ENCODE assay signal across 8 cellular contexts in genomic region chr2:237026981-237027711, GRCh38. TPM values are rescaled to one million over a fixed set of nuclear protein-coding genes. Genes with fewer than 3 reads are reported as not detected.
DNase-seq lines count a peak whose midpoint lies in the region; ATAC-seq and TF ChIP-seq lines count a peak whose summit lies in the region.

No MANE protein-coding gene starts in this region.

- no peak overlapping the region for H3K4me3 Mint-ChIP-seq in CD4-positive, alpha-beta T cell
- no peak overlapping the region for H3K4me3 Mint-ChIP-seq in neural crest cell

- WGBS in transverse colon (ENCODE audit: low coverage in 1 of 2), 2 donors: 46 to 100% methylated on average over 3 to 8 of the region's 8 CpGs

- H3K27ac Mint-ChIP-seq in CD4-positive, alpha-beta T cell: no peak overlapping the region
- no peak overlapping the region for H3K27ac Mint-ChIP-seq in neural crest cell (ENCODE audit: unreplicated experiment)

- H3K36me3 Mint-ChIP-seq in CD4-positive, alpha-beta T cell (ENCODE audit: low read depth): no peaks in the 10 kb centered on the region
- H3K36me3 Mint-ChIP-seq in neural crest cell (ENCODE audit: low read depth): no peaks in the 10 kb centered on the region

- H3K27me3 ChIP-seq in CD4-positive, alpha-beta T cell (ENCODE audit: control insufficient read depth, insufficient read depth, low read length): no peaks in the 10 kb centered on the region
- no peaks in the 10 kb centered on the region for H3K27me3 ChIP-seq in transverse colon

- peak; percentile 11 to 41 (median 32) for DNase-seq in CD4-positive, alpha-beta T cell
- peak; percentile 82 to 91 for DNase-seq in NCI-H526 (lab: John Stamatoyannopoulos, UW)
- peak; percentile 58 for DNase-seq in activated CD8-positive, alpha-beta memory T cell treated with anti-CD3 and anti-CD28 coated beads, Interleukin-2, amount 50 U/mL, for 48 hours
- peak; percentile 81 for DNase-seq in fibroblast of mammary gland (ENCODE audit: low read depth)
- DNase-seq in neural crest cell (ENCODE audit: low read depth, low spot score): peak; percentile 62
- peak; percentile 71 for DNase-seq in transverse colon
- DNase-seq in COR-L47 (lab: John Stamatoyannopoulos, UW): no peak

- no peak for TF ChIP-seq POLR2A in transverse colon (IDR thresholded peaks at IDR 0.05)

- peak; percentile 61 for TF ChIP-seq CTCF in CD4-positive, alpha-beta T cell (IDR thresholded peaks at IDR 0.05)
- 0 out of 2 replicates have a peak, but pooled peaks have one; percentile 24 for TF ChIP-seq CTCF in HEK293 (tag by site-specific recombination; IDR thresholded peaks at IDR 0.05)
- peak; percentile 94 for TF ChIP-seq CTCF in fibroblast of mammary gland (conservative IDR thresholded peaks at IDR 0.05; ENCODE audit: control insufficient read depth, insufficient read depth, low read depth, low read length)
- peak; percentile 92 for TF ChIP-seq CTCF in neural crest cell (conservative IDR thresholded peaks at IDR 0.05)
- peak; percentile 76 to 91 (median 82) for TF ChIP-seq CTCF in transverse colon (IDR thresholded peaks at IDR 0.05)

- no peaks in the 10 kb centered on the region for H3K4me1 Mint-ChIP-seq in CD4-positive, alpha-beta T cell (ENCODE audit: low read depth)
- H3K4me1 Mint-ChIP-seq in neural crest cell: no peaks in the 10 kb centered on the region

- ATAC-seq in CD4-positive, alpha-beta T cell (ENCODE audit: poor library complexity): peak; percentile 61

- H3K4me3 ChIP-seq in HEK293 (ENCODE audit: low read depth, low read length): no peak overlapping the region
- no peak overlapping the region for H3K4me3 ChIP-seq in fibroblast of mammary gland (ENCODE audit: control insufficient read depth, low read depth, low read length)
- H3K4me3 ChIP-seq in transverse colon: no peak overlapping the region

- no peaks in the 10 kb centered on the region for H3K4me1 ChIP-seq in HEK293 (ENCODE audit: control insufficient read depth, insufficient read depth, low read length)
- H3K4me1 ChIP-seq in transverse colon: peaks cover 0 to 7% (median 4%) of the 10 kb centered on the region in 4 donors

- POLR2A ChIA-PET in CD4-positive, alpha-beta T cell (lab: Charles Lee): no interaction called here
- POLR2A ChIA-PET in HEK293 (lab: Yijun Ruan, JAX): no interaction called here

- CTCF ChIA-PET in CD4-positive, alpha-beta T cell (lab: Charles Lee): interaction anchor here (0.7 to 1.6 kb wide), 4 partner anchors 9 to 780 kb away, joined by 3 to 8 read pairs (median 4); no protein-coding TSS in a partner anchor
- CTCF ChIA-PET in HEK293 (lab: Yijun Ruan, JAX): interaction anchor here (0.6 to 1.3 kb wide), 6 partner anchors 79 to 718 kb away, joined by 3 to 4 read pairs (median 4); no protein-coding TSS in a partner anchor

- H3K9me3 Mint-ChIP-seq in CD4-positive, alpha-beta T cell: no peaks in the 10 kb centered on the region
- H3K9me3 Mint-ChIP-seq in neural crest cell: peaks cover 5% of the 10 kb centered on the region

- no peaks in the 10 kb centered on the region for H3K36me3 ChIP-seq in HEK293 (ENCODE audit: control insufficient read depth in 2 of 2, insufficient read depth in 1 of 2, low read length in 2 of 2)
- no peaks in the 10 kb centered on the region for H3K36me3 ChIP-seq in transverse colon

- intact Hi-C loops in CD4-positive, alpha-beta T cell (cut with DNase I, micrococcal nuclease): loop anchor here (1.0 to 10.0 kb wide), 5 partner anchors 132 to 674 kb away; no protein-coding TSS in a partner anchor
- intact Hi-C loops in transverse colon (cut with DNase I; ENCODE audit: low total_unique reads): loop anchor here (10.0 kb wide), 1 partner anchor 512 kb away; no protein-coding TSS in a partner anchor

- TF ChIP-seq EP300 in transverse colon (IDR thresholded peaks at IDR 0.05; ENCODE audit: low read depth): no peak

- H3K27me3 Mint-ChIP-seq in CD4-positive, alpha-beta T cell: no peaks in the 10 kb centered on the region
- no peaks in the 10 kb centered on the region for H3K27me3 Mint-ChIP-seq in neural crest cell (ENCODE audit: low read depth)

- in situ Hi-C loops in transverse colon (cut with MboI; ENCODE audit: low pct_ligation_motif_present in 1 of 4, low pct_unique_long_range_greater_than_20kb in 1 of 4, low sequenced_read_pairs in 3 of 4): loop anchor here in 1 of 4 donors (25.0 kb wide), 1 partner anchor 515 kb away; a partner anchor contains a TSS

- no peaks in the 10 kb centered on the region for H3K9me3 ChIP-seq in CD4-positive, alpha-beta T cell (ENCODE audit: control insufficient read depth, low read length)
- H3K9me3 ChIP-seq in HEK293 (ENCODE audit: control insufficient read depth, insufficient read depth, low read depth, low read length) (no peaks in the 10 kb centered on the region), transverse colon (no peaks in the 10 kb centered on the region)

- no peak overlapping the region for H3K27ac ChIP-seq in CD4-positive, alpha-beta T cell (ENCODE audit: low read depth, low read length)
- H3K27ac ChIP-seq in HEK293 (ENCODE audit: extremely low read depth, low read depth, low read length) (no peak overlapping the region), transverse colon (no peak overlapping the region)

TF ChIP-seq in HEK293, 187 proteins besides CTCF, POLR2A, EP300 and RAD21:
- TF ChIP-seq ZNF426 (tag by site-specific recombination; IDR thresholded peaks at IDR 0.05) (no peak), ZNF654 (tag by site-specific recombination; IDR thresholded peaks at IDR 0.05; ENCODE audit: low read depth) (peak; percentile 29)

RNA-seq across cellular contexts. Expression of gene COPS8, which starts 58.5 kb away (rescaled TPM):
- 10 to 100 TPM; 47.9 to 51.7 TPM for total RNA-seq in CD4-positive, alpha-beta T cell
- total RNA-seq in neural crest cell (79.9 and 82.9 TPM in 2 replicates), transverse colon (10 to 100 TPM; 10.3 to 43.0 (median 35.4) TPM)

Comparison
In these comparisons a context has a peak if more than half of its experiments do, and no peak if none do; other contexts are left out.
1. CTCF ChIP-seq: peak in every context shown above with its lines; median percentile 94 in fibroblast of mammary gland; 92 in neural crest cell; 82 in transverse colon; 61 in CD4-positive, alpha-beta T cell; 24 in HEK293.